6 cellular contexts compared by ENCODE assay signal in the genomic region with DNA sequence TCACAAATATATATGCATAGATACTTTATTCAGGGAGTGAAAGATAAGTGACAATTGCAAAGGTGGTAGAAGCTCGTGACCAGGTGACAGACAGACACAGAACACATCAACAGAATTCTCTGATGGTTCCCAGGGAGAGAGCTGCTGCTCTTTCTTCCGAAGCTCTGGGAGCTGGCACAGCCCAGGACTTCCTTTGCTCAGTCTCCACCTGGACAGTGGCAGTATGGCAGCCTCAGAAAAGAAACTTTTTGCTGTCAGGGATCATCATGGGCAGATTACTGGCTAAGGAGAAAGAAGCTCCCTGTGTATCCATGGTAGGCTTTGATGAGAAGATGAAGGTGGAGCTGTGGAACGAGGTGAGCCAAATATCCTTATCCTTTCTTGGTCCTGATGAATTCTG. TPM values are rescaled to one million over a fixed set of nuclear protein-coding genes. Genes with fewer than 3 reads are reported as not detected.
"Had no signal": no experiment of that assay in that cellular context is flagged by ENCODE, and none has a peak within 500 bp of the region (broad histone marks: within the 10 kb centered on the region; RNA-seq: fewer than 3 reads in every experiment).

No MANE protein-coding gene starts in this region.

RNA-seq across cellular contexts. Expression of a gene that starts 1.2 kb away (rescaled TPM):
- total RNA-seq: GM23248, H4, H7, HT-29, IMR-90, K562 had no signal
- polyA plus RNA-seq: GM23248, IMR-90 had no signal

RNA-seq across cellular contexts. Expression of a gene that starts 15.2 kb away (rescaled TPM):
- total RNA-seq: GM23248, H4, H7, HT-29, IMR-90 had no signal
- polyA plus RNA-seq: GM23248, IMR-90 had no signal

RNA-seq across cellular contexts. Expression of a gene that starts 15.3 kb away (rescaled TPM):
- total RNA-seq: GM23248, H4, H7, HT-29, IMR-90, K562 had no signal
- polyA plus RNA-seq: GM23248, IMR-90, K562 had no signal

RNA-seq across cellular contexts. Expression of a gene that starts 25.1 kb away (rescaled TPM):
- total RNA-seq: GM23248, H4, H7, IMR-90, K562 had no signal
- polyA plus RNA-seq: GM23248, IMR-90, K562 had no signal

RNA-seq across cellular contexts. Expression of a gene that starts 38.2 kb away (rescaled TPM):
- total RNA-seq: GM23248, H4, H7, HT-29, IMR-90, K562 had no signal
- polyA plus RNA-seq: GM23248, IMR-90, K562 had no signal
